Comparison of ENCODE assay signal across 30 cellular contexts in genomic region chr2:231634412-231634811, GRCh38. TPM values are rescaled to one million over a fixed set of nuclear protein-coding genes. Genes with fewer than 3 reads are reported as not detected.
A peak's percentile ranks its signal among the peaks of the same experiment; 100 is the strongest.
DNase-seq lines count a peak whose midpoint lies in the region; ATAC-seq and TF ChIP-seq lines count a peak whose summit lies in the region.
"Had no signal": no experiment of that assay in that cellular context is flagged by ENCODE, and none has a peak within 500 bp of the region (broad histone marks: within the 10 kb centered on the region; RNA-seq: fewer than 3 reads in every experiment).

No MANE protein-coding gene starts in this region.

- H3K36me3 Mint-ChIP-seq in stimulated activated effector memory CD8-positive, alpha-beta T cell treated with anti-CD3 and anti-CD28 coated beads, Interleukin-12 subunit alpha, Interleukin-12 subunit beta, amount 100 ng/mL, for 72 hours = no peaks in the 10 kb centered on the region
- H3K36me3 Mint-ChIP-seq: activated CD4-positive, alpha-beta memory T cell treated with anti-CD3 and anti-CD28 coated beads for 36 hours; IgD-negative memory B cell had no signal

- H3K27me3 ChIP-seq in esophagus muscularis mucosa = no peaks in the 10 kb centered on the region
- H3K27me3 ChIP-seq: MG63 had no signal

- peaks cover 0 to 27% (median 10%) of the 10 kb centered on the region in 4 donors for H3K4me1 ChIP-seq in esophagus muscularis mucosa
- H3K4me1 ChIP-seq: prostate gland had no signal

- H3K36me3 ChIP-seq in esophagus muscularis mucosa = no peaks in the 10 kb centered on the region
- H3K36me3 ChIP-seq: left ventricle myocardium inferior, MG63, prostate gland had no signal

- DNase-seq in NCI-H2029 (lab: John Stamatoyannopoulos, UW) = peak; percentile 65
- DNase-seq in NCI-H2029 treated with DMSO at 0.1 percent for 48 hours (lab: John Stamatoyannopoulos, UW) = no peak
- DNase-seq in NCI-H510A (lab: John Stamatoyannopoulos, UW) = peak; percentile 28
- no peak for DNase-seq in esophagus muscularis mucosa (ENCODE audit: extremely low spot score)
- no peak for DNase-seq in stimulated activated effector memory CD8-positive, alpha-beta T cell treated with anti-CD3 and anti-CD28 coated beads, Interleukin-12 subunit alpha, Interleukin-12 subunit beta, amount 100 ng/mL, for 72 hours (ENCODE audit: low spot score in 2 of 2)
- no peak for DNase-seq in NCI-H345 (lab: John Stamatoyannopoulos, UW)
- no peak for DNase-seq in activated gamma-delta T cell treated with Interleukin-2 at 50 U/mL for 16 hours
- DNase-seq: 8988T; activated B cell treated with CpG ODN at 0.5 μM for 24 hours; activated CD4-positive, alpha-beta memory T cell treated with anti-CD3 and anti-CD28 coated beads for 36 hours; activated T-cell treated with anti-CD3 and anti-CD28 coated beads for 4 hours; AML-193; amygdala; hippocampal formation; left ventricle myocardium inferior; MG63; midbrain; NCI-H1436; NCI-H748 treated with DMSO at 0.1 percent for 48 hours; stimulated activated CD4-positive, alpha-beta T cell treated with anti-CD3 and anti-CD28 coated beads, Interleukin-1b, Interleukin-23, amount 100 ng/mL, for 48 hours; stimulated activated naive CD4-positive, alpha-beta T cell; T-helper 9 cell; trophoblast cell had no signal

- no peak for TF ChIP-seq POLR2A in esophagus muscularis mucosa (IDR thresholded peaks at IDR 0.05; ENCODE audit: low read depth)

- TF ChIP-seq EP300 in esophagus muscularis mucosa (IDR thresholded peaks at IDR 0.05) = no peak

- TF ChIP-seq CTCF in esophagus muscularis mucosa (IDR thresholded peaks at IDR 0.05) = no peak

- intact Hi-C loops in esophagus muscularis mucosa (cut with DNase I) = no loop called here

- no peaks in the 10 kb centered on the region for H3K4me1 Mint-ChIP-seq in stimulated activated effector memory CD8-positive, alpha-beta T cell treated with anti-CD3 and anti-CD28 coated beads, Interleukin-12 subunit alpha, Interleukin-12 subunit beta, amount 100 ng/mL, for 72 hours
- H3K4me1 Mint-ChIP-seq: activated B cell treated with CpG ODN at 0.5 μM for 24 hours, IgD-negative memory B cell had no signal

- H3K27ac Mint-ChIP-seq in stimulated activated effector memory CD8-positive, alpha-beta T cell treated with anti-CD3 and anti-CD28 coated beads, Interleukin-12 subunit alpha, Interleukin-12 subunit beta, amount 100 ng/mL, for 72 hours = no peak overlapping the region
- H3K27ac Mint-ChIP-seq: activated B cell treated with CpG ODN at 0.5 μM for 24 hours; activated CD4-positive, alpha-beta memory T cell treated with anti-CD3 and anti-CD28 coated beads for 36 hours; IgD-negative memory B cell had no signal

- no peaks in the 10 kb centered on the region for H3K9me3 ChIP-seq in esophagus muscularis mucosa
- H3K9me3 ChIP-seq: left ventricle myocardium inferior, MG63, prostate gland had no signal

- WGBS in esophagus muscularis mucosa = 89% methylated on average over 2 of the region's 2 CpGs

- peak; percentile 42 for ATAC-seq in stimulated activated effector memory CD8-positive, alpha-beta T cell treated with anti-CD3 and anti-CD28 coated beads, Interleukin-12 subunit alpha, Interleukin-12 subunit beta, amount 100 ng/mL, for 72 hours
- no peak for ATAC-seq in HG02623 (IDR thresholded peaks at IDR 0.05; ENCODE audit: unreplicated experiment)

- H3K27ac ChIP-seq in esophagus muscularis mucosa (replicated peaks in 1 of 4) = peak overlapping the region; percentile 26 to 55 (median 48)
- H3K27ac ChIP-seq: left ventricle myocardium inferior, prostate gland had no signal

- H3K9me3 Mint-ChIP-seq in stimulated activated effector memory CD8-positive, alpha-beta T cell treated with anti-CD3 and anti-CD28 coated beads, Interleukin-12 subunit alpha, Interleukin-12 subunit beta, amount 100 ng/mL, for 72 hours = no peaks in the 10 kb centered on the region
- H3K9me3 Mint-ChIP-seq: activated B cell treated with CpG ODN at 0.5 μM for 24 hours; activated CD4-positive, alpha-beta memory T cell treated with anti-CD3 and anti-CD28 coated beads for 36 hours; IgD-negative memory B cell; nephron had no signal

- H3K4me3 ChIP-seq in esophagus muscularis mucosa = no peak overlapping the region
- H3K4me3 ChIP-seq: left ventricle myocardium inferior, MG63, prostate gland, skin epidermis had no signal

- no peak overlapping the region for H3K4me3 Mint-ChIP-seq in stimulated activated effector memory CD8-positive, alpha-beta T cell treated with anti-CD3 and anti-CD28 coated beads, Interleukin-12 subunit alpha, Interleukin-12 subunit beta, amount 100 ng/mL, for 72 hours
- H3K4me3 Mint-ChIP-seq: activated B cell treated with CpG ODN at 0.5 μM for 24 hours; activated CD4-positive, alpha-beta memory T cell treated with anti-CD3 and anti-CD28 coated beads for 36 hours; IgD-negative memory B cell; nephron had no signal

RNA-seq across cellular contexts. Expression of gene TEX44, which starts 41.7 kb away (rescaled TPM):
- not detected for total RNA-seq in esophagus muscularis mucosa
- total RNA-seq: activated B cell treated with CpG ODN at 0.5 μM for 24 hours; activated CD4-positive, alpha-beta memory T cell treated with anti-CD3 and anti-CD28 coated beads for 36 hours; cardiac septum; frontal cortex; left ventricle myocardium inferior had no signal

Comparison
In these comparisons a context has a peak if more than half of its experiments do, and no peak if none do; other contexts are left out.
1. DNase-seq: peak in NCI-H2029 (single experiment) and NCI-H510A (single experiment); none in NCI-H2029 treated with DMSO at 0.1 percent for 48 hours (single experiment), esophagus muscularis mucosa (single experiment), stimulated activated effector memory CD8-positive, alpha-beta T cell treated with anti-CD3 and anti-CD28 coated beads, Interleukin-12 subunit alpha, Interleukin-12 subunit beta, amount 100 ng/mL, for 72 hours (0 of 2), NCI-H345 (single experiment) and activated gamma-delta T cell treated with Interleukin-2 at 50 U/mL for 16 hours (single experiment).